ENCODE assay signal across 10 cellular contexts in genomic region chr16:87581867-87582220, GRCh38. TPM values are rescaled to one million over a fixed set of nuclear protein-coding genes. Genes with fewer than 3 reads are reported as not detected.
A peak's percentile ranks its signal among the peaks of the same experiment; 100 is the strongest.
DNase-seq lines count a peak whose midpoint lies in the region; ATAC-seq and TF ChIP-seq lines count a peak whose summit lies in the region.
"Had no signal": no experiment of that assay in that cellular context is flagged by ENCODE, and none has a peak within 500 bp of the region (broad histone marks: within the 10 kb centered on the region; RNA-seq: fewer than 3 reads in every experiment).

No MANE protein-coding gene starts in this region.

- H4K8ac ChIP-seq in IMR-90 (ENCODE audit: low read depth in 2 of 2, low read length in 2 of 2) (peak overlapping the region; percentile 46 to 84; a peak in 3 of 4 replicates), mesendoderm (ENCODE audit: low read depth, low read length) (no peak overlapping the region)

- H4K91ac ChIP-seq in IMR-90 (ENCODE audit: insufficient read depth, low read depth, low read length), result peak overlapping the region; percentile 88; the same call in 1 of the 2 replicates

- peak; percentile 98 for DNase-seq in IMR-90
- DNase-seq in cardiac fibroblast (ENCODE audit: low read depth in 2 of 2), result peak; percentile 98
- DNase-seq in left kidney (ENCODE audit: low read depth, low spot score), result peak; percentile 61
- DNase-seq in tibial artery, result peak; percentile 95 to 97
- no peak for DNase-seq in erythroblast (lab: John Stamatoyannopoulos, UW)
- no peak for DNase-seq in mesendoderm
- no peak for DNase-seq in mesenteric fat pad (ENCODE audit: low spot score)
- DNase-seq: activated CD4-positive, alpha-beta T cell treated with anti-CD3 and anti-CD28 coated beads for 4 hours had no signal

- no peak for TF ChIP-seq RAD21 in IMR-90 (IDR thresholded peaks at IDR 0.05; ENCODE audit: low read length)

- H3K4me2 ChIP-seq in IMR-90 (ENCODE audit: low read depth, low read length) (peak overlapping the region; percentile 55), mesendoderm (ENCODE audit: low read length) (no peak overlapping the region)

- H2AK5ac ChIP-seq in IMR-90 (ENCODE audit: low read depth, low read length), result no peak overlapping the region
- no peak overlapping the region for H2AK5ac ChIP-seq in mesendoderm (ENCODE audit: low read length)

- H3K27me3 ChIP-seq in IMR-90 (ENCODE audit: control insufficient read depth, insufficient read depth, low read length) (peaks cover 3% of the 10 kb centered on the region; the same call in 1 of the 2 replicates), tibial artery (peaks cover 0 to 2% of the 10 kb centered on the region in 2 donors), mesendoderm (ENCODE audit: insufficient read depth, low read length, poor library complexity) (no peaks in the 10 kb centered on the region)

- H3K18ac ChIP-seq in IMR-90 (ENCODE audit: low read depth, low read length) (peak overlapping the region; percentile 98; the same call in 1 of the 2 replicates), mesendoderm (ENCODE audit: low read length) (no peak overlapping the region)

- TF ChIP-seq CTCF in IMR-90 (conservative IDR thresholded peaks at IDR 0.05; ENCODE audit: low read depth, low read length), result no peak
- TF ChIP-seq CTCF in cardiac fibroblast (IDR thresholded peaks at IDR 0.05; ENCODE audit: low read depth, low read length), result no peak
- no peak for TF ChIP-seq CTCF in tibial artery (IDR thresholded peaks at IDR 0.05)

- POLR2A ChIA-PET in IMR-90 (lab: Charles Lee; ENCODE audit: unreplicated experiment), result no interaction called here

- dilution Hi-C loops in IMR-90 (cut with HindIII; ENCODE audit: low sequenced_read_pairs, unreplicated experiment), result no loop called here

- H2BK20ac ChIP-seq in IMR-90 (ENCODE audit: low read depth, low read length), result no peak overlapping the region

- H2BK120ac ChIP-seq in IMR-90 (ENCODE audit: low read depth, low read length) (peak overlapping the region; percentile 71), mesendoderm (ENCODE audit: low read depth, low read length) (no peak overlapping the region)

- no peaks in the 10 kb centered on the region for H3K9me3 ChIP-seq in IMR-90 (ENCODE audit: control insufficient read depth, insufficient read depth, low read length)
- H3K9me3 ChIP-seq in tibial artery, result no peaks in the 10 kb centered on the region

- no TSS peak for BruUV-seq in IMR-90 (replicated peaks; lab: Mats Ljungman, UMichigan)

- no peaks in the 10 kb centered on the region for H4K20me1 ChIP-seq in IMR-90 (ENCODE audit: insufficient read depth, low read length)

- CTCF ChIA-PET in IMR-90 (lab: Yijun Ruan, JAX), result interaction anchor here (1.5 to 2.0 kb wide), 3 partner anchors 11 to 187 kb away, joined by 6 to 11 read pairs (median 8); no protein-coding TSS in a partner anchor

- ATAC-seq in IMR-90 (ENCODE audit: low read depth) (peak; percentile 90), HG03378 (IDR thresholded peaks at IDR 0.05; ENCODE audit: unreplicated experiment) (no peak)

- intact Hi-C loops in IMR-90 (cut with micrococcal nuclease), result loop anchor here (2.0 kb wide), 1 partner anchor 89 kb away; the partner anchor contains the start of gene ZCCHC14
- intact Hi-C loops in tibial artery (cut with DNase I; ENCODE audit: low total_unique reads), result no loop called here

- H3K27ac ChIP-seq in IMR-90 (ENCODE audit: insufficient read depth, low read length) (peak overlapping the region; percentile 94), tibial artery (peak overlapping the region; percentile 93 to 98), mesendoderm (ENCODE audit: low read depth, low read length) (no peak overlapping the region)
- H3K27ac ChIP-seq: parathyroid adenoma had no signal

- in situ Hi-C loops in IMR-90 (cut with MboI; ENCODE audit: low sequenced_read_pairs), result no loop called here

- no peaks in the 10 kb centered on the region for H3K36me3 ChIP-seq in IMR-90 (ENCODE audit: control insufficient read depth, insufficient read depth, low read length)
- H3K36me3 ChIP-seq in tibial artery, result no peaks in the 10 kb centered on the region
- H3K36me3 ChIP-seq in mesendoderm (ENCODE audit: control insufficient read depth, insufficient read depth, low read length), result no peaks in the 10 kb centered on the region

- H3K56ac ChIP-seq in IMR-90 (ENCODE audit: extremely low read depth, insufficient read depth, low read length) (peak overlapping the region; percentile 40), mesendoderm (ENCODE audit: low read length) (no peak overlapping the region)

- no peak overlapping the region for H2AFZ ChIP-seq in IMR-90 (replicated peaks; ENCODE audit: low read length, poor library complexity)
- H2AFZ ChIP-seq: parathyroid adenoma had no signal

- H3K79me2 ChIP-seq in mesendoderm (ENCODE audit: control insufficient read depth, insufficient read depth, low read length), result no peaks in the 10 kb centered on the region
- H3K79me2 ChIP-seq: parathyroid adenoma had no signal

- H4K5ac ChIP-seq in IMR-90 (ENCODE audit: low read depth, low read length) (no peak overlapping the region), mesendoderm (ENCODE audit: low read length) (no peak overlapping the region)

- H3K9me1 ChIP-seq in IMR-90 (ENCODE audit: insufficient read depth, low read length), result peaks cover 18% of the 10 kb centered on the region

- 0 out of 4 replicates have a peak, but pooled peaks cover 0 to 5% of the 10 kb centered on the region in 2 experiments for H3K79me1 ChIP-seq in IMR-90 (ENCODE audit: low read depth in 1 of 2, low read length in 2 of 2)
- no peaks in the 10 kb centered on the region for H3K79me1 ChIP-seq in mesendoderm (ENCODE audit: low read length)

- H2BK5ac ChIP-seq in IMR-90 (ENCODE audit: low read depth, low read length, poor library complexity, severe bottlenecking) (peak overlapping the region; percentile 64), mesendoderm (ENCODE audit: low read length) (no peak overlapping the region)

- H3K4me3 ChIP-seq in IMR-90 (ENCODE audit: insufficient read depth, low read depth, low read length), result no peak overlapping the region
- H3K4me3 ChIP-seq in cardiac fibroblast (replicated peaks in 1 of 2; ENCODE audit: low read depth in 2 of 2, low read length in 2 of 2), result peak overlapping the region in 1 of 2 donors; percentile 34
- peak overlapping the region; percentile 36 to 42 for H3K4me3 ChIP-seq in tibial artery
- H3K4me3 ChIP-seq in mesendoderm (ENCODE audit: low read length), result no peak overlapping the region

- H3K9ac ChIP-seq in IMR-90 (ENCODE audit: low read depth, low read length) (peak overlapping the region; percentile 65), mesendoderm (ENCODE audit: low read length) (no peak overlapping the region)
- H3K9ac ChIP-seq: parathyroid adenoma had no signal

- no CpG with 5 or more reads among the region's 5 CpGs for WGBS in IMR-90 (ENCODE audit: extremely low coverage in 2 of 2, insufficient read length in 1 of 2), 2 experiments
- WGBS in mesendoderm (ENCODE audit: extremely low coverage, insufficient coverage, low lambda C conversion rate), result no CpG with 5 or more reads among the region's 5 CpGs

- H2AK9ac ChIP-seq in IMR-90 (replicated peaks; ENCODE audit: low read depth, low read length, poor library complexity), result no peak overlapping the region

- H2BK15ac ChIP-seq in IMR-90 (ENCODE audit: low read depth, low read length) (no peak overlapping the region), mesendoderm (replicated peaks; ENCODE audit: low read depth) (no peak overlapping the region)

- H3K4me1 ChIP-seq in IMR-90 (ENCODE audit: control insufficient read depth, insufficient read depth, low read length) (peaks cover 26% of the 10 kb centered on the region), tibial artery (peaks cover 0 to 37% (median 35%) of the 10 kb centered on the region in 4 donors), mesendoderm (ENCODE audit: control insufficient read depth, low read depth, low read length) (no peaks in the 10 kb centered on the region)
- H3K4me1 ChIP-seq: parathyroid adenoma had no signal

- no peak overlapping the region for H3K14ac ChIP-seq in IMR-90 (replicated peaks; ENCODE audit: low read depth, low read length)

- TF ChIP-seq POLR2A in IMR-90 (IDR thresholded peaks at IDR 0.05; ENCODE audit: low read depth, low read length) (no peak), erythroblast (IDR thresholded peaks at IDR 0.05; ENCODE audit: low read length) (no peak)

- peak overlapping the region; percentile 93; the same call in 1 of the 2 replicates for H3K4ac ChIP-seq in IMR-90 (ENCODE audit: low read depth, low read length)
- no peak overlapping the region for H3K4ac ChIP-seq in mesendoderm (ENCODE audit: low read depth, low read length)

- H3K23ac ChIP-seq in IMR-90 (ENCODE audit: low read depth, low read length) (no peak overlapping the region), mesendoderm (ENCODE audit: low read length) (no peak overlapping the region)

TF ChIP-seq in IMR-90, 13 proteins besides CTCF, POLR2A, EP300 and RAD21 (continues in another document):
- TF ChIP-seq RCOR1 (IDR thresholded peaks at IDR 0.05; ENCODE audit: insufficient replicate concordance, low read length) (no peak), RFX5 (IDR thresholded peaks at IDR 0.05; ENCODE audit: low read depth, low read length) (no peak), SMC3 (IDR thresholded peaks at IDR 0.05; ENCODE audit: low read depth, low read length) (no peak), ELK1 (IDR thresholded peaks at IDR 0.05; ENCODE audit: borderline replicate concordance, low read depth, low read length) (no peak)
- TF ChIP-seq, protein P1, sequence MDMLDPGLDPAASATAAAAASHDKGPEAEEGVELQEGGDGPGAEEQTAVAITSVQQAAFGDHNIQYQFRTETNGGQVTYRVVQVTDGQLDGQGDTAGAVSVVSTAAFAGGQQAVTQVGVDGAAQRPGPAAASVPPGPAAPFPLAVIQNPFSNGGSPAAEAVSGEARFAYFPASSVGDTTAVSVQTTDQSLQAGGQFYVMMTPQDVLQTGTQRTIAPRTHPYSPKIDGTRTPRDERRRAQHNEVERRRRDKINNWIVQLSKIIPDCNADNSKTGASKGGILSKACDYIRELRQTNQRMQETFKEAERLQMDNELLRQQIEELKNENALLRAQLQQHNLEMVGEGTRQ (IDR thresholded peaks at IDR 0.05; ENCODE audit: low read depth, low read length), result no peak

RNA-seq across cellular contexts. Expression of gene JPH3, which starts 20.5 kb away (rescaled TPM):
- total RNA-seq in IMR-90 (2012; rRNA removed) (under 0.01 TPM in 1 of 2 replicates, not detected in the other), mesenteric fat pad (0.16 TPM)
- polyA plus RNA-seq in IMR-90 (2012; rRNA removed), result 0.01 and 0.03 TPM in 2 replicates
- polyA plus RNA-seq in IMR-90 (2012; cell fraction: cytosol; rRNA removed), result 0.05 and 0.06 TPM in 2 replicates
- 0.02 and 0.05 TPM in 2 replicates for polyA plus RNA-seq in IMR-90 (2012; cell fraction: nucleus; rRNA removed; ENCODE audit: low replicate concordance)
- 9.3 TPM for polyA plus RNA-seq in mesendoderm (2013, experiment 1 of 2)
- 10.2 TPM for polyA plus RNA-seq in mesendoderm (2013, experiment 2 of 2)

Comparison
In these comparisons a context has a peak if more than half of its experiments do, and no peak if none do; other contexts are left out.
1. DNase-seq: peak in IMR-90 (single experiment), cardiac fibroblast (2 of 2), left kidney (single experiment) and tibial artery (2 of 2); none in erythroblast (0 of 2), mesendoderm (single experiment) and mesenteric fat pad (single experiment).
2. H3K4me3 ChIP-seq: peak in tibial artery (2 of 2); none in IMR-90 (single experiment) and mesendoderm (single experiment).